In genomic region chr1:237681210-237681609, GRCh38 we compare ENCODE assay signal across 29 cellular contexts.
"Had no signal": no experiment of that assay in that cellular context is flagged by ENCODE, and none has a peak within 500 bp of the region (broad histone marks: within the 10 kb centered on the region; RNA-seq: fewer than 3 reads in every experiment).

No MANE protein-coding gene starts in this region.

- H3K4me1 ChIP-seq: esophagus squamous epithelium, gastrocnemius medialis, left lung, suprapubic skin had no signal

- H3K9me3 ChIP-seq: esophagus squamous epithelium, gastrocnemius medialis, left lung, neutrophil, sigmoid colon, suprapubic skin, tibial artery had no signal

- H3K4me3 ChIP-seq: esophagus squamous epithelium, gastrocnemius medialis, left lung, sigmoid colon, suprapubic skin, tibial artery had no signal

- ATAC-seq: activated CD4-positive, CD25-positive, alpha-beta regulatory T cell treated with anti-CD3 and anti-CD28 coated beads, Interleukin-2, amount 50 U/mL, for 24 hours; gastrocnemius medialis; left lung; T-helper 17 cell had no signal

- H3K36me3 ChIP-seq: esophagus squamous epithelium, gastrocnemius medialis, left lung, neutrophil, sigmoid colon, suprapubic skin, tibial artery, WERI-Rb-1 had no signal

- H3K27me3 ChIP-seq: esophagus squamous epithelium, gastrocnemius medialis, left lung, neutrophil, sigmoid colon, suprapubic skin, tibial artery had no signal

- H3K27ac ChIP-seq: epithelial cell of prostate, esophagus squamous epithelium, gastrocnemius medialis, left lung, neutrophil, sigmoid colon, suprapubic skin, tibial artery, WERI-Rb-1 had no signal

- DNase-seq: activated CD4-positive, alpha-beta memory T cell treated with anti-CD3 and anti-CD28 coated beads, Interleukin-2, amount 10 ng/mL, durations not matched to agents 7 days and 5 days; activated CD4-positive, alpha-beta T cell treated with anti-CD3 and anti-CD28 coated beads, Interleukin-2, amount 10 ng/mL, durations not matched to agents 24 days and 14 days; activated CD8-positive, alpha-beta memory T cell treated with anti-CD3 and anti-CD28 coated beads, Interleukin-2, amount 50 U/mL, for 48 hours; activated gamma-delta T cell; activated naive CD4-positive, alpha-beta T cell treated with anti-CD3 and anti-CD28 coated beads, Interleukin-2, amount 10 ng/mL, durations not matched to agents 7 days and 5 days; activated T-cell treated with anti-CD3 and anti-CD28 coated beads, Interleukin-2, amount 50 U/mL, for 24 hours; amygdala; dermis blood vessel endothelial cell; effector CD4-positive, alpha-beta T cell; esophagus squamous epithelium; gastrocnemius medialis; glutamatergic neuron; hypothalamus; immature natural killer cell; left lung; naive B cell; nephron progenitor cell; sigmoid colon; stimulated activated CD4-positive, alpha-beta T cell treated with anti-CD3 and anti-CD28 coated beads, Interleukin-15, amount 100 ng/mL, for 24 hours; stimulated activated naive CD4-positive, alpha-beta T cell; SW 1271; T-helper 17 cell; T1000; tibial artery; WERI-Rb-1 had no signal
